In genomic region chr11:68282861-68283230, GRCh38 we compare ENCODE assay signal across 19 cellular contexts. TPM values are rescaled to one million over a fixed set of nuclear protein-coding genes. Genes with fewer than 3 reads are reported as not detected.
DNase-seq lines count a peak whose midpoint lies in the region; ATAC-seq and TF ChIP-seq lines count a peak whose summit lies in the region.
"Had no signal": no experiment of that assay in that cellular context is flagged by ENCODE, and none has a peak within 500 bp of the region (broad histone marks: within the 10 kb centered on the region; RNA-seq: fewer than 3 reads in every experiment).

No MANE protein-coding gene starts in this region.

- H3K27me3 Mint-ChIP-seq in CD4-positive, alpha-beta T cell, result peaks cover 8% of the 10 kb centered on the region
- peaks cover 20% of the 10 kb centered on the region for H3K27me3 Mint-ChIP-seq in activated CD4-positive, alpha-beta memory T cell treated with anti-CD3 and anti-CD28 coated beads, Interleukin-2, amount 10 ng/mL, durations not matched to agents 7 days and 5 days
- H3K27me3 Mint-ChIP-seq in naive thymus-derived CD4-positive, alpha-beta T cell, result peaks cover 0 to 19% (median 2%) of the 10 kb centered on the region in 5 donors

- in situ Hi-C loops in brain microvascular endothelial cell (cut with HindIII; ENCODE audit: low pct_ligation_motif_present, low sequenced_read_pairs), result no loop called here

- H3K9me3 Mint-ChIP-seq in CD4-positive, alpha-beta T cell, result no peaks in the 10 kb centered on the region
- H3K9me3 Mint-ChIP-seq in activated CD4-positive, alpha-beta memory T cell treated with anti-CD3 and anti-CD28 coated beads, Interleukin-2, amount 10 ng/mL, durations not matched to agents 7 days and 5 days, result peaks cover 9% of the 10 kb centered on the region
- peaks cover 0 to 11% (median 0%) of the 10 kb centered on the region in 11 donors for H3K9me3 Mint-ChIP-seq in naive thymus-derived CD4-positive, alpha-beta T cell

- peak overlapping the region; percentile 44 for H3K4me3 Mint-ChIP-seq in CD4-positive, alpha-beta T cell
- H3K4me3 Mint-ChIP-seq in activated CD4-positive, alpha-beta memory T cell treated with anti-CD3 and anti-CD28 coated beads, Interleukin-2, amount 10 ng/mL, durations not matched to agents 7 days and 5 days, result no peak overlapping the region
- H3K4me3 Mint-ChIP-seq in naive thymus-derived CD4-positive, alpha-beta T cell, result peak overlapping the region; percentile 48 to 83 (median 74)
- H3K4me3 Mint-ChIP-seq: mesothelial cell of epicardium had no signal

- H3K36me3 Mint-ChIP-seq in CD4-positive, alpha-beta T cell (ENCODE audit: low read depth), result no peaks in the 10 kb centered on the region
- peaks cover 8% of the 10 kb centered on the region for H3K36me3 Mint-ChIP-seq in activated CD4-positive, alpha-beta memory T cell treated with anti-CD3 and anti-CD28 coated beads, Interleukin-2, amount 10 ng/mL, durations not matched to agents 7 days and 5 days (ENCODE audit: low read depth)
- H3K36me3 Mint-ChIP-seq in naive thymus-derived CD4-positive, alpha-beta T cell, result peaks cover 0 to 9% (median 3%) of the 10 kb centered on the region in 5 donors
- H3K36me3 Mint-ChIP-seq: mesothelial cell of epicardium had no signal

- H3K27ac ChIP-seq in BLaER1 treated with 17β-estradiol and CSF1 and Interleukin-3, amounts not matched to agents 10 nM and 100 nM, result peak overlapping the region; percentile 26 to 88 (median 81); a peak in 21 of 22 replicates
- H3K27ac ChIP-seq in CD4-positive, alpha-beta T cell (ENCODE audit: low read depth, low read length), result no peak overlapping the region
- H3K27ac ChIP-seq in naive thymus-derived CD4-positive, alpha-beta T cell (ENCODE audit: low read depth, low read length), result no peak overlapping the region
- no peak overlapping the region for H3K27ac ChIP-seq in brain microvascular endothelial cell
- H3K27ac ChIP-seq: C4-2B, tibial artery had no signal

- no peak for ATAC-seq in CD4-positive, alpha-beta T cell (ENCODE audit: poor library complexity)
- ATAC-seq in naive thymus-derived CD4-positive, alpha-beta T cell, result no peak
- ATAC-seq: PC-3, SK-N-SH treated with all-trans-retinoic acid at 6 μM for 48 hours had no signal

- peaks cover 26 to 37% (median 33%) of the 10 kb centered on the region in 10 experiments for H3K4me1 ChIP-seq in BLaER1 treated with 17β-estradiol and CSF1 and Interleukin-3, amounts not matched to agents 10 nM and 100 nM
- peaks cover 13 to 14% of the 10 kb centered on the region in 2 donors for H3K4me1 ChIP-seq in naive thymus-derived CD4-positive, alpha-beta T cell (ENCODE audit: control insufficient read depth in 2 of 2, insufficient read depth in 2 of 2, low read length in 2 of 2)
- H3K4me1 ChIP-seq: tibial artery had no signal

- CTCF ChIA-PET in CD4-positive, alpha-beta T cell (lab: Charles Lee), result no interaction called here
- CTCF ChIA-PET in activated CD4-positive, alpha-beta memory T cell treated with anti-CD3 and anti-CD28 coated beads, Interleukin-2, amount 10 ng/mL, durations not matched to agents 7 days and 5 days (lab: Charles Lee), result interaction anchor here (0.9 to 2.3 kb wide), 3 partner anchors 11 to 16 kb away, joined by 3 to 15 read pairs (median 4); partner anchors contain the start of gene C11orf24
- CTCF ChIA-PET in naive thymus-derived CD4-positive, alpha-beta T cell (lab: Charles Lee), result no interaction called here

- H3K4me1 Mint-ChIP-seq in CD4-positive, alpha-beta T cell (ENCODE audit: low read depth), result peaks cover 20% of the 10 kb centered on the region
- H3K4me1 Mint-ChIP-seq in activated CD4-positive, alpha-beta memory T cell treated with anti-CD3 and anti-CD28 coated beads, Interleukin-2, amount 10 ng/mL, durations not matched to agents 7 days and 5 days, result peaks cover 28% of the 10 kb centered on the region
- H3K4me1 Mint-ChIP-seq in naive thymus-derived CD4-positive, alpha-beta T cell, result peaks cover 18 to 32% (median 25%) of the 10 kb centered on the region in 7 donors
- H3K4me1 Mint-ChIP-seq: mesothelial cell of epicardium had no signal

- POLR2A ChIA-PET in CD4-positive, alpha-beta T cell (lab: Charles Lee), result interaction anchor here (1.2 kb wide), 1 partner anchor 10 kb away, joined by 4 read pairs; the partner anchor contains the start of gene C11orf24
- POLR2A ChIA-PET in activated CD4-positive, alpha-beta memory T cell treated with anti-CD3 and anti-CD28 coated beads, Interleukin-2, amount 10 ng/mL, durations not matched to agents 7 days and 5 days (lab: Charles Lee), result interaction anchor here (5.3 kb wide), 1 partner anchor 11 kb away, joined by 30 read pairs; the partner anchor contains the start of gene C11orf24
- POLR2A ChIA-PET in naive thymus-derived CD4-positive, alpha-beta T cell (lab: Charles Lee), result interaction anchor here (1.7 kb wide), 1 partner anchor 11 kb away, joined by 8 read pairs; the partner anchor contains the start of gene C11orf24

- peaks cover 0 to 9% (median 0%) of the 10 kb centered on the region in 11 experiments; a peak in 2 of 22 replicates for H3K36me3 ChIP-seq in BLaER1 treated with 17β-estradiol and CSF1 and Interleukin-3, amounts not matched to agents 10 nM and 100 nM
- no peaks in the 10 kb centered on the region for H3K36me3 ChIP-seq in naive thymus-derived CD4-positive, alpha-beta T cell (ENCODE audit: control insufficient read depth in 2 of 3, insufficient read depth in 3 of 3, low read length in 3 of 3)
- H3K36me3 ChIP-seq in brain microvascular endothelial cell (replicated peaks), result no peaks in the 10 kb centered on the region
- H3K36me3 ChIP-seq: tibial artery had no signal

- TF ChIP-seq CTCF in CD4-positive, alpha-beta T cell (IDR thresholded peaks at IDR 0.05), result no peak
- TF ChIP-seq CTCF in brain microvascular endothelial cell (IDR thresholded peaks at IDR 0.05; ENCODE audit: low read depth, low read length, missing control alignments), result no peak

- H3K4me3 ChIP-seq in BLaER1 treated with 17β-estradiol and CSF1 and Interleukin-3, amounts not matched to agents 10 nM and 100 nM, result peak overlapping the region in 7 of 10 experiments; percentile 23 to 53 (median 41); a peak in 11 of 20 replicates
- H3K4me3 ChIP-seq in naive thymus-derived CD4-positive, alpha-beta T cell (ENCODE audit: low read length), result no peak overlapping the region
- no peak overlapping the region for H3K4me3 ChIP-seq in brain microvascular endothelial cell (ENCODE audit: low read depth, low read length)
- H3K4me3 ChIP-seq: tibial artery had no signal

- peaks cover 11 to 42% (median 29%) of the 10 kb centered on the region in 11 experiments; a peak in 21 of 22 replicates for H3K9me3 ChIP-seq in BLaER1 treated with 17β-estradiol and CSF1 and Interleukin-3, amounts not matched to agents 10 nM and 100 nM (replicated peaks in 1 of 11)
- H3K9me3 ChIP-seq in CD4-positive, alpha-beta T cell (ENCODE audit: control insufficient read depth, low read length), result no peaks in the 10 kb centered on the region
- no peaks in the 10 kb centered on the region for H3K9me3 ChIP-seq in naive thymus-derived CD4-positive, alpha-beta T cell (ENCODE audit: control insufficient read depth in 2 of 3, low read length in 3 of 3)
- H3K9me3 ChIP-seq: tibial artery had no signal

- peak overlapping the region; percentile 60 to 89 (median 83) for H3K4me2 ChIP-seq in BLaER1 treated with 17β-estradiol and CSF1 and Interleukin-3, amounts not matched to agents 10 nM and 100 nM

- intact Hi-C loops in CD4-positive, alpha-beta T cell (cut with DNase I, micrococcal nuclease), result no loop called here
- intact Hi-C loops in naive thymus-derived CD4-positive, alpha-beta T cell (cut with micrococcal nuclease), result loop anchor here (1.0 kb wide), 1 partner anchor 11 kb away; no protein-coding TSS in a partner anchor

- no peaks in the 10 kb centered on the region for H3K27me3 ChIP-seq in BLaER1 treated with 17β-estradiol and CSF1 and Interleukin-3, amounts not matched to agents 10 nM and 100 nM
- H3K27me3 ChIP-seq in CD4-positive, alpha-beta T cell (ENCODE audit: control insufficient read depth, insufficient read depth, low read length), result no peaks in the 10 kb centered on the region
- H3K27me3 ChIP-seq in naive thymus-derived CD4-positive, alpha-beta T cell (ENCODE audit: control insufficient read depth in 2 of 2, insufficient read depth in 2 of 2, low read length in 2 of 2), result no peaks in the 10 kb centered on the region
- H3K27me3 ChIP-seq in brain microvascular endothelial cell (replicated peaks), result no peaks in the 10 kb centered on the region
- H3K27me3 ChIP-seq: tibial artery had no signal

- no peak overlapping the region for H3K27ac Mint-ChIP-seq in CD4-positive, alpha-beta T cell
- peak overlapping the region; percentile 74 for H3K27ac Mint-ChIP-seq in activated CD4-positive, alpha-beta memory T cell treated with anti-CD3 and anti-CD28 coated beads, Interleukin-2, amount 10 ng/mL, durations not matched to agents 7 days and 5 days
- H3K27ac Mint-ChIP-seq in naive thymus-derived CD4-positive, alpha-beta T cell, result peak overlapping the region in 5 of 9 donors; percentile 10 to 78 (median 58)
- H3K27ac Mint-ChIP-seq: mesothelial cell of epicardium had no signal

- no peaks in the 10 kb centered on the region for H4K20me1 ChIP-seq in BLaER1 treated with 17β-estradiol and CSF1 and Interleukin-3, amounts not matched to agents 10 nM and 100 nM

- H3K9ac ChIP-seq in BLaER1 treated with 17β-estradiol and CSF1 and Interleukin-3, amounts not matched to agents 10 nM and 100 nM, result peak overlapping the region in 10 of 11 experiments; percentile 34 to 75 (median 70); a peak in 20 of 22 replicates

- no peak for DNase-seq in CD4-positive, alpha-beta T cell
- DNase-seq in activated CD4-positive, alpha-beta memory T cell treated with anti-CD3 and anti-CD28 coated beads, Interleukin-2, amount 10 ng/mL, durations not matched to agents 7 days and 5 days, result no peak
- DNase-seq in naive thymus-derived CD4-positive, alpha-beta T cell, result no peak
- DNase-seq in brain microvascular endothelial cell (no peak), GM03348 (ENCODE audit: low spot score) (no peak), NCI-H1092 (lab: John Stamatoyannopoulos, UW) (no peak)
- DNase-seq: DMS79 treated with DMSO at 0.1 percent for 48 hours; effector memory CD4-positive, alpha-beta T cell; hippocampal formation; kidney glomerular epithelial cell; NCI-H2081; NCI-H69; PC-3; stimulated activated CD4-positive, alpha-beta T cell treated with anti-CD3 and anti-CD28 coated beads, Interleukin-4, amount 100 ng/mL, for 1 hour; tibial artery had no signal

RNA-seq across cellular contexts. Expression of gene C11orf24, which starts 11.1 kb away (rescaled TPM):
- 1 to 10 TPM; 8.0 to 8.5 TPM for total RNA-seq in CD4-positive, alpha-beta T cell
- total RNA-seq in activated CD4-positive, alpha-beta memory T cell treated with anti-CD3 and anti-CD28 coated beads, Interleukin-2, amount 10 ng/mL, durations not matched to agents 7 days and 5 days, result 10 to 100 TPM; 24.0 to 27.4 TPM
- total RNA-seq in naive thymus-derived CD4-positive, alpha-beta T cell, result 10 to 100 TPM in 4 of 5 experiments, 1 to 10 TPM in 1; 9.5 to 20.0 (median 15.4) TPM
- polyA plus RNA-seq in naive thymus-derived CD4-positive, alpha-beta T cell, result 10 to 100 TPM in 1 of 2 donors, 1 to 10 TPM in 1; 5.7 to 11.5 TPM

RNA-seq across cellular contexts. Expression of gene LRP5, which starts 29.5 kb away (rescaled TPM):
- total RNA-seq in CD4-positive, alpha-beta T cell, result 1 to 10 TPM; 2.0 to 2.9 TPM
- 10 to 100 TPM; 12.3 to 13.5 TPM for total RNA-seq in activated CD4-positive, alpha-beta memory T cell treated with anti-CD3 and anti-CD28 coated beads, Interleukin-2, amount 10 ng/mL, durations not matched to agents 7 days and 5 days
- total RNA-seq in naive thymus-derived CD4-positive, alpha-beta T cell, result 10 to 100 TPM in 1 of 5 experiments, 1 to 10 TPM in 4; 1.4 to 29.9 (median 2.3) TPM
- polyA plus RNA-seq in naive thymus-derived CD4-positive, alpha-beta T cell, result under 1 TPM; 0.35 to 0.99 TPM

Comparison
In these comparisons a context has a peak if more than half of its experiments do, and no peak if none do; other contexts are left out.
1. H3K27ac ChIP-seq: peak in BLaER1 treated with 17β-estradiol and CSF1 and Interleukin-3, amounts not matched to agents 10 nM and 100 nM (11 of 11); none in CD4-positive, alpha-beta T cell (single experiment), naive thymus-derived CD4-positive, alpha-beta T cell (single experiment) and brain microvascular endothelial cell (single experiment).
2. H3K4me3 ChIP-seq: peak in BLaER1 treated with 17β-estradiol and CSF1 and Interleukin-3, amounts not matched to agents 10 nM and 100 nM (7 of 10); none in naive thymus-derived CD4-positive, alpha-beta T cell (single experiment) and brain microvascular endothelial cell (single experiment).
3. intact Hi-C loops: an anchor here in naive thymus-derived CD4-positive, alpha-beta T cell (1.0 kb wide); none called in CD4-positive, alpha-beta T cell.